ENCODE assay signal across 11 cellular contexts in genomic region chr15:91469627-91470567, GRCh38.
DNase-seq lines count a peak whose midpoint lies in the region; ATAC-seq and TF ChIP-seq lines count a peak whose summit lies in the region.
"Had no signal": no experiment of that assay in that cellular context is flagged by ENCODE, and none has a peak within 500 bp of the region (broad histone marks: within the 10 kb centered on the region; RNA-seq: fewer than 3 reads in every experiment).

No MANE protein-coding gene starts in this region.

- H3K4me3 ChIP-seq in DND-41 (ENCODE audit: low read depth in 1 of 2, low read length in 2 of 2): no peak overlapping the region
- no peak overlapping the region for H3K4me3 ChIP-seq in aorta (ENCODE audit: low read length in 2 of 2)
- H3K4me3 ChIP-seq: BLaER1 treated with 17β-estradiol and CSF1 and Interleukin-3, amounts not matched to agents 10 nM and 100 nM had no signal

- no peak overlapping the region for H3K4me2 ChIP-seq in DND-41 (ENCODE audit: insufficient read depth, low read length)
- H3K4me2 ChIP-seq: BLaER1 treated with 17β-estradiol and CSF1 and Interleukin-3, amounts not matched to agents 10 nM and 100 nM had no signal

- TF ChIP-seq CTCF in DND-41 (IDR thresholded peaks at IDR 0.05; ENCODE audit: borderline replicate concordance, extremely low read depth, low read length, poor library complexity, severe bottlenecking): no peak

- DNase-seq in DND-41 (peak; percentile 89), posterior vena cava (ENCODE audit: low spot score) (no peak), aorta (no peak), RPMI8226 (no peak), SK-N-DZ (ENCODE audit: low spot score) (no peak)
- DNase-seq in activated CD4-positive, alpha-beta T cell treated with anti-CD3 and anti-CD28 coated beads for 48 hours: peak; percentile 78
- peak; percentile 58 to 63 for DNase-seq in activated naive CD4-positive, alpha-beta T cell treated with anti-CD3 and anti-CD28 coated beads, Interleukin-2, amount 50 U/mL, for 72 hours (ENCODE audit: low spot score in 2 of 2)
- DNase-seq in stimulated activated CD4-positive, alpha-beta T cell treated with anti-CD3 and anti-CD28 coated beads, Interleukin-2, amount 100 ng/mL, for 4 hours (ENCODE audit: low read depth): peak; percentile 72
- DNase-seq: H9, NCI-H526 treated with DMSO at 0.1 percent for 48 hours had no signal

- H3K9me3 Mint-ChIP-seq in activated naive CD4-positive, alpha-beta T cell treated with anti-CD3 and anti-CD28 coated beads, Interleukin-2, amount 50 U/mL, for 72 hours: peaks cover 0 to 18% of the 10 kb centered on the region in 2 donors
- H3K9me3 Mint-ChIP-seq: H9 had no signal

- H3K4me1 ChIP-seq in DND-41 (ENCODE audit: insufficient read depth, low read length) (peaks cover 51% of the 10 kb centered on the region), aorta (ENCODE audit: control insufficient read depth in 1 of 2, insufficient read depth in 2 of 2, low read length in 2 of 2) (no peaks in the 10 kb centered on the region)

- no peak overlapping the region; the same call in 1 of the 2 replicates for H3K9ac ChIP-seq in DND-41 (ENCODE audit: low read depth, low read length)
- H3K9ac ChIP-seq: BLaER1 treated with 17β-estradiol and CSF1 and Interleukin-3, amounts not matched to agents 10 nM and 100 nM had no signal

- intact Hi-C loops in posterior vena cava (cut with DNase I): no loop called here
- intact Hi-C loops in aorta (cut with DNase I): no loop called here

- H3K36me3 ChIP-seq in DND-41 (ENCODE audit: insufficient read depth, low read length): no peaks in the 10 kb centered on the region
- H3K36me3 ChIP-seq in aorta (ENCODE audit: control insufficient read depth in 1 of 2, insufficient read depth in 2 of 2, low read length in 1 of 2): no peaks in the 10 kb centered on the region
- H3K36me3 ChIP-seq: BLaER1 treated with 17β-estradiol and CSF1 and Interleukin-3, amounts not matched to agents 10 nM and 100 nM had no signal

- H3K79me2 ChIP-seq in DND-41 (ENCODE audit: insufficient read depth, low read length): no peaks in the 10 kb centered on the region

- peak overlapping the region; percentile 79 to 97 for H3K27ac Mint-ChIP-seq in activated naive CD4-positive, alpha-beta T cell treated with anti-CD3 and anti-CD28 coated beads, Interleukin-2, amount 50 U/mL, for 72 hours
- H3K27ac Mint-ChIP-seq: H9 had no signal

- H3K36me3 Mint-ChIP-seq in activated naive CD4-positive, alpha-beta T cell treated with anti-CD3 and anti-CD28 coated beads, Interleukin-2, amount 50 U/mL, for 72 hours: peaks cover 0 to 20% of the 10 kb centered on the region in 2 donors

- no peak overlapping the region for H2AFZ ChIP-seq in DND-41 (ENCODE audit: low read depth, low read length)

- peak overlapping the region; percentile 57 for H3K27ac ChIP-seq in DND-41 (ENCODE audit: low read length)
- H3K27ac ChIP-seq in aorta (ENCODE audit: low read depth in 1 of 2, low read length in 2 of 2): no peak overlapping the region
- H3K27ac ChIP-seq: BLaER1 treated with 17β-estradiol and CSF1 and Interleukin-3, amounts not matched to agents 10 nM and 100 nM had no signal

- 84 to 87% methylated on average over 17 of the region's 17 CpGs for WGBS in aorta, 2 donors

- no peaks in the 10 kb centered on the region for H3K27me3 ChIP-seq in DND-41 (ENCODE audit: insufficient read depth, low read length, poor library complexity)
- no peaks in the 10 kb centered on the region for H3K27me3 ChIP-seq in aorta (ENCODE audit: control insufficient read depth in 1 of 2, insufficient read depth in 2 of 2, low read length in 1 of 2)
- H3K27me3 ChIP-seq: BLaER1 treated with 17β-estradiol and CSF1 and Interleukin-3, amounts not matched to agents 10 nM and 100 nM had no signal

- ATAC-seq in DND-41 (ENCODE audit: insufficient read depth, low read depth): peak; percentile 84
- peak; percentile 83 to 84 for ATAC-seq in activated naive CD4-positive, alpha-beta T cell treated with anti-CD3 and anti-CD28 coated beads, Interleukin-2, amount 50 U/mL, for 72 hours
- no peak for ATAC-seq in aorta (ENCODE audit: low FRiP score)

- H4K20me1 ChIP-seq in DND-41 (ENCODE audit: insufficient read depth, low read length): no peaks in the 10 kb centered on the region
- H4K20me1 ChIP-seq: BLaER1 treated with 17β-estradiol and CSF1 and Interleukin-3, amounts not matched to agents 10 nM and 100 nM had no signal

- H3K9me3 ChIP-seq in DND-41 (ENCODE audit: insufficient read depth, low read length, severe bottlenecking): no peaks in the 10 kb centered on the region
- H3K9me3 ChIP-seq in aorta (ENCODE audit: control insufficient read depth, low read length): no peaks in the 10 kb centered on the region

Comparison
In these comparisons a context has a peak if more than half of its experiments do, and no peak if none do; other contexts are left out.
1. DNase-seq: peak in DND-41 (single experiment), activated CD4-positive, alpha-beta T cell treated with anti-CD3 and anti-CD28 coated beads for 48 hours (single experiment), activated naive CD4-positive, alpha-beta T cell treated with anti-CD3 and anti-CD28 coated beads, Interleukin-2, amount 50 U/mL, for 72 hours (2 of 2) and stimulated activated CD4-positive, alpha-beta T cell treated with anti-CD3 and anti-CD28 coated beads, Interleukin-2, amount 100 ng/mL, for 4 hours (single experiment); none in posterior vena cava (single experiment), aorta (0 of 2), RPMI8226 (single experiment) and SK-N-DZ (single experiment).